In the genomic region with DNA sequence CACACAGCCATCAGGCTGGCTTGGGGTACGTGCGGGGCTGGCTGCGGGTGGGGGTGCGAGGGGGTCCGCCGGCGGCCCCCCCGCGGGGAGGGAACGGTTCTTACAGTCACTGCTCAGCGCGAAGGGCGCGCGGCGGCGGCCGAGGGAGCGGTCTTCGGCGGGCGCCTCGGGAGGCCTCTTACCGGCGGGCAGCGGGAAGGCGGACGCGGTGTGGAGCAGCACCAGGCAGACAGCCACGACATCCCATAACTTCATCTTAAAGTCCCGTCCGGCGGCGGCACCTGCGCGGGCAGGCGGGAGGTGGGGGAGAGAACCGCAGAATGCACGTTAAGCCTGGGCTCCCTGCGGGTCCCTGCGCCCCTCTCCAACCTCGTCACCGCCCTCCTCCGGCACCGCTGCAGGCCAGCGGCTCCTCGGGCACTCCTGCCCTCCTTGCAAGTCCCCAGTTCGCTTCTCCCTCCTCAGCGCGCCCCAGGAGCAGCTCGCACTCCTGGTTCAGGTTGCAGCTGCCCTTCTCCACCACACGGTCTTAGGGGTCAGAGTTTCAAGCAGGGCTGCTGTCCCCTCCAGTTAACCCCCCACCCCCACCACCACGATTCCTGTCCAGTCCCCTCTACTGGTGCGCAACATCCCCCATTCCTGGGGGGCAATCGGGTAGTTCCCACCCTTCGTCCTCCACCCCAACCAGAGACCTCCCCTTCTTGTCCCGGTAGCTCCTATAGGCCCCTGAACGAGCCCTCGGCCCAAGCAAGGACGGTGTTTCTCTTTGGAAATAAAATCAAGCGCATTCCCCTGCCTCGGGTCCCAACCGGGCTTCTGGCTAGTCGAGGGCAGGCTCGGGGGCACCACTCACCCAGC, we compare ENCODE assay signal across 11 cellular contexts. TPM values are rescaled to one million over a fixed set of nuclear protein-coding genes. Genes with fewer than 3 reads are reported as not detected.
A peak's percentile ranks its signal among the peaks of the same experiment; 100 is the strongest.
DNase-seq lines count a peak whose midpoint lies in the region; ATAC-seq and TF ChIP-seq lines count a peak whose summit lies in the region.
"Had no signal": no experiment of that assay in that cellular context is flagged by ENCODE, and none has a peak within 500 bp of the region (broad histone marks: within the 10 kb centered on the region; RNA-seq: fewer than 3 reads in every experiment).

No MANE protein-coding gene starts in this region.

- peak overlapping the region in 1 of 2 donors; percentile 24 for H3K9ac ChIP-seq in colonic mucosa (ENCODE audit: low read depth in 2 of 2, low read length in 2 of 2)

- no peak for TF ChIP-seq CTCF in colonic mucosa (IDR thresholded peaks at IDR 0.05)
- no peak for TF ChIP-seq CTCF in mesothelial cell of epicardium (IDR thresholded peaks at IDR 0.05; ENCODE audit: unreplicated experiment)
- peak; percentile 17 for TF ChIP-seq CTCF in type B pancreatic cell (conservative IDR thresholded peaks at IDR 0.05)

- peak overlapping the region; percentile 6 for H3K4me3 ChIP-seq in colonic mucosa

- intact Hi-C loops in colonic mucosa (cut with DNase I): no loop called here

- H3K36me3 Mint-ChIP-seq in mesothelial cell of epicardium (no peaks in the 10 kb centered on the region), type B pancreatic cell (no peaks in the 10 kb centered on the region)

- peak overlapping the region; percentile 56 for H3K4me3 Mint-ChIP-seq in mesothelial cell of epicardium
- H3K4me3 Mint-ChIP-seq in type B pancreatic cell: peak overlapping the region; percentile 78
- H3K4me3 Mint-ChIP-seq: activated T-cell treated with anti-CD3 and anti-CD28 coated beads, Interleukin-2, amount 50 U/mL, for 4 hours had no signal

- H3K9me3 ChIP-seq in colonic mucosa: no peaks in the 10 kb centered on the region

- H3K27me3 ChIP-seq in colonic mucosa: peaks cover 42% of the 10 kb centered on the region

- H3K27ac Mint-ChIP-seq in mesothelial cell of epicardium: no peak overlapping the region
- H3K27ac Mint-ChIP-seq in type B pancreatic cell: no peak overlapping the region

- DNase-seq in NCI-H82 (lab: John Stamatoyannopoulos, UW) (peak; percentile 4), NCI-H82 treated with DMSO at 0.1 percent for 48 hours (lab: John Stamatoyannopoulos, UW; ENCODE audit: unreplicated experiment) (no peak), colonic mucosa (no peak), mesothelial cell of epicardium (ENCODE audit: low spot score in 2 of 2, unreplicated experiment in 2 of 2) (peak in 1 of 2 experiments; percentile 52), type B pancreatic cell (ENCODE audit: extremely low spot score, unreplicated experiment) (no peak), hepatic stellate cell (ENCODE audit: low spot score) (no peak)
- no peak for DNase-seq in stimulated activated CD4-positive, alpha-beta T cell treated with anti-CD3 and anti-CD28 coated beads, Interleukin-4, amount 100 ng/mL, for 24 hours
- DNase-seq: activated T-cell treated with anti-CD3 and anti-CD28 coated beads, Interleukin-2, amount 50 U/mL, for 4 hours; hippocampal formation had no signal

- no peaks in the 10 kb centered on the region for H3K36me3 ChIP-seq in colonic mucosa

- H3K9me3 Mint-ChIP-seq in mesothelial cell of epicardium (no peaks in the 10 kb centered on the region), type B pancreatic cell (no peaks in the 10 kb centered on the region)
- H3K9me3 Mint-ChIP-seq: activated T-cell treated with anti-CD3 and anti-CD28 coated beads, Interleukin-2, amount 50 U/mL, for 4 hours had no signal

- H3K4me1 ChIP-seq in colonic mucosa: no peaks in the 10 kb centered on the region

- peaks cover 35% of the 10 kb centered on the region for H3K4me1 Mint-ChIP-seq in mesothelial cell of epicardium
- peaks cover 23% of the 10 kb centered on the region for H3K4me1 Mint-ChIP-seq in type B pancreatic cell (ENCODE audit: unreplicated experiment)

- ATAC-seq in GM21390 (IDR thresholded peaks at IDR 0.05; ENCODE audit: unreplicated experiment): no peak

- H3K27ac ChIP-seq in colonic mucosa: no peak overlapping the region

- H3K27me3 Mint-ChIP-seq in mesothelial cell of epicardium (ENCODE audit: low read depth): peaks cover 88% of the 10 kb centered on the region
- peaks cover 92% of the 10 kb centered on the region for H3K27me3 Mint-ChIP-seq in type B pancreatic cell

RNA-seq across cellular contexts. Expression of gene GDNF, which starts 5.1 kb away (rescaled TPM):
- total RNA-seq in colonic mucosa (1 to 10 TPM in 1 of 2 donors, under 1 TPM in 1; 0.82 to 1.6 TPM), mesothelial cell of epicardium (0.51 to 0.86 TPM (median 0.85 TPM) in 3 replicates), type B pancreatic cell (ENCODE audit: low replicate concordance) (0.98 and 5.7 TPM in 2 replicates)
- total RNA-seq: activated T-cell treated with anti-CD3 and anti-CD28 coated beads, Interleukin-2, amount 50 U/mL, for 4 hours; pulmonary artery endothelial cell had no signal
